In the genomic region with DNA sequence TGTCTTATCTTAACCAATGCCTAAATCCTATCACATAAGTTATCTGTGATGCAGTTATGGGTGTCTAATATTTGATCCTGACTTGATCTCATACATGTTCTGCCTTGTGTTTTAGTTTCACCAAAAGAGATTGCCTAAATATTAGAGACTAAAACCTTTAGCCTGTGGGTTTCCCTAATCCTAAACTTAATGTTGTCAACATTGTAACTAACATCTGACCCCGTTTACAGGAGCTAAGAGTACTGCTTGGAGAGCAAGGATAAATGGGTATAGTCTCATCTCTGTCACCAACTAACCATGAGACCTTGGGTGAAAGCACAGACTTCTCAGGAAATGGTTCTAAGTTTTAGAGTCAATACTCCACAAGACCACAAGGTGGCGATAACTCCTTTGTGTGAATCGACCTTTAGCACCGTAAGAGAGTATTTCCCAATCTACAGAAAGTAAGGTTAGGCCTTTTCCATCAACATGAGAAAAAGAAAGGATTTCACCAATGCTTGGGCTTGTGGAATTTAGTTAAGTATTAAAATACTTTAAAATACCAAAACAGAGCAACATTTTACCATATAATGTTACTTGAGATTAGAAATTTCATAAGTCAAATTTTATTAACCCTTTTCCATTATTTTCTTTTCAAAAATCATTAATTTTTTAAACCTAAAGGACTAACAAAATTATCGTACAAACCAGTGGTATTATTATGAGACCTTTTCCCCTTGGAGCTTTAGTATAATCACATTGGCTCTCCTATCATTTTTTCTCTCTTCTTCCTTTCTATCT, we compare ENCODE assay signal across 8 cellular contexts.
DNase-seq lines count a peak whose midpoint lies in the region; ATAC-seq, FAIRE-seq and TF ChIP-seq lines count a peak whose summit lies in the region.

No MANE protein-coding gene starts in this region.

- dilution Hi-C loops in endothelial cell of umbilical vein (cut with MboI; ENCODE audit: extremely low pct_ligation_motif_present, low sequenced_read_pairs) = no loop called here

- no TSS peak for BruUV-seq in endothelial cell of umbilical vein (replicated peaks; lab: Mats Ljungman, UMichigan)

- peak overlapping the region in 6 of 11 experiments; percentile 5 to 52 (median 39); a peak in 11 of 22 replicates for H3K27ac ChIP-seq in BLaER1 treated with 17β-estradiol and CSF1 and Interleukin-3, amounts not matched to agents 10 nM and 100 nM
- no peak overlapping the region for H3K27ac ChIP-seq in endothelial cell of umbilical vein (ENCODE audit: insufficient read depth, low read depth, low read length)

- no peaks in the 10 kb centered on the region for H3K27me3 ChIP-seq in BLaER1 treated with 17β-estradiol and CSF1 and Interleukin-3, amounts not matched to agents 10 nM and 100 nM
- H3K27me3 ChIP-seq in endothelial cell of umbilical vein (ENCODE audit: control insufficient read depth in 2 of 2, insufficient read depth in 2 of 2, low read length in 2 of 2) = no peaks in the 10 kb centered on the region

- H3K4me1 Mint-ChIP-seq in T-cell = peaks cover 14 to 34% (median 32%) of the 10 kb centered on the region in 3 donors

- no peak overlapping the region for H3K4me3 ChIP-seq in BLaER1 treated with 17β-estradiol and CSF1 and Interleukin-3, amounts not matched to agents 10 nM and 100 nM
- no peak overlapping the region for H3K4me3 ChIP-seq in endothelial cell of umbilical vein (replicated peaks in 1 of 3; ENCODE audit: insufficient read depth in 1 of 3, low read depth in 1 of 3, low read length in 3 of 3)

- peak overlapping the region in 1 of 11 experiments; percentile 27; a peak in 2 of 22 replicates for H3K9ac ChIP-seq in BLaER1 treated with 17β-estradiol and CSF1 and Interleukin-3, amounts not matched to agents 10 nM and 100 nM
- peak overlapping the region; percentile 26 for H3K9ac ChIP-seq in endothelial cell of umbilical vein (replicated peaks; ENCODE audit: extremely low read depth, insufficient read depth, low read length)

- no peaks in the 10 kb centered on the region for H3K9me3 Mint-ChIP-seq in T-cell

- TF ChIP-seq CTCF in endothelial cell of umbilical vein (IDR thresholded peaks at IDR 0.05; ENCODE audit: extremely low read depth in 1 of 2, insufficient read depth in 1 of 2, low read depth in 1 of 2, low read length in 2 of 2) = peak; percentile 63 to 68

- no peak overlapping the region for H3K4me3 Mint-ChIP-seq in T-cell

- peaks cover 0 to 2% (median 0%) of the 10 kb centered on the region in 11 experiments; a peak in 2 of 22 replicates for H3K9me3 ChIP-seq in BLaER1 treated with 17β-estradiol and CSF1 and Interleukin-3, amounts not matched to agents 10 nM and 100 nM (replicated peaks in 1 of 11)
- H3K9me3 ChIP-seq in endothelial cell of umbilical vein (replicated peaks; ENCODE audit: control insufficient read depth, insufficient read depth, low read length) = no peaks in the 10 kb centered on the region

- peaks cover 0 to 25% (median 6%) of the 10 kb centered on the region in 10 experiments; a peak in 10 of 20 replicates for H3K4me1 ChIP-seq in BLaER1 treated with 17β-estradiol and CSF1 and Interleukin-3, amounts not matched to agents 10 nM and 100 nM
- peaks cover 5% of the 10 kb centered on the region for H3K4me1 ChIP-seq in endothelial cell of umbilical vein (ENCODE audit: control insufficient read depth, extremely low read depth, insufficient read depth, low read length)

- no peaks in the 10 kb centered on the region for H3K36me3 Mint-ChIP-seq in T-cell

- DNase-seq in GM12892 (ENCODE audit: insufficient read length) = peak; percentile 2
- DNase-seq in NCI-H1694 (lab: John Stamatoyannopoulos, UW) = peak; percentile 59
- DNase-seq in T-cell = peak in 17 of 34 experiments; percentile 2 to 55 (median 17)
- peak; percentile 89 for DNase-seq in endothelial cell of umbilical vein (ENCODE audit: low read depth, low spot score)
- DNase-seq in middle frontal gyrus (ENCODE audit: extremely low spot score, low spot score) = peak; percentile 62
- no peak for DNase-seq in NK-92 treated with Interleukin-12 subunit alpha and Interleukin-12 subunit beta, amount 100 ng/mL, for 24 hours (lab: John Stamatoyannopoulos, UW)

- peaks cover 0 to 4% of the 10 kb centered on the region in 2 donors for H3K27me3 Mint-ChIP-seq in T-cell

- H3K36me3 ChIP-seq in BLaER1 treated with 17β-estradiol and CSF1 and Interleukin-3, amounts not matched to agents 10 nM and 100 nM = no peaks in the 10 kb centered on the region
- no peaks in the 10 kb centered on the region for H3K36me3 ChIP-seq in endothelial cell of umbilical vein (ENCODE audit: control insufficient read depth in 2 of 2, extremely low read depth in 1 of 2, insufficient read depth in 2 of 2, low read length in 2 of 2)

- no peaks in the 10 kb centered on the region for H3K79me2 ChIP-seq in endothelial cell of umbilical vein (ENCODE audit: control insufficient read depth, insufficient read depth, low read length)

- no peaks in the 10 kb centered on the region for H4K20me1 ChIP-seq in BLaER1 treated with 17β-estradiol and CSF1 and Interleukin-3, amounts not matched to agents 10 nM and 100 nM
- no peaks in the 10 kb centered on the region for H4K20me1 ChIP-seq in endothelial cell of umbilical vein (replicated peaks; ENCODE audit: control insufficient read depth, extremely low read depth, insufficient read depth, low read length)

- CTCF ChIA-PET in T-cell (lab: Charles Lee) (interaction anchor here (0.5 to 3.3 kb wide), 6 partner anchors 8 to 179 kb away, joined by 3 to 15 read pairs (median 4); no protein-coding TSS in a partner anchor), endothelial cell of umbilical vein (lab: Charles Lee) (interaction anchor here (1.1 to 4.5 kb wide), 8 partner anchors 148 to 261 kb away, joined by 3 to 41 read pairs (median 14); no protein-coding TSS in a partner anchor)

- FAIRE-seq in GM12892 (lab: Jason Lieb, UNC) (peak; percentile 62), endothelial cell of umbilical vein (lab: Jason Lieb, UNC) (peak; percentile 91)

- TF ChIP-seq POLR2A in GM12892 (IDR thresholded peaks at IDR 0.05; ENCODE audit: low read depth, low read length) (no peak), endothelial cell of umbilical vein (IDR thresholded peaks at IDR 0.05; ENCODE audit: low read depth, low read length) (no peak)

- peak overlapping the region; percentile 83 for H2AFZ ChIP-seq in endothelial cell of umbilical vein (ENCODE audit: low read depth, low read length)

- no peaks in the 10 kb centered on the region for H3K9me1 ChIP-seq in endothelial cell of umbilical vein (replicated peaks; ENCODE audit: control insufficient read depth, extremely low read depth, insufficient read depth, low read length)

- H3K4me2 ChIP-seq in BLaER1 treated with 17β-estradiol and CSF1 and Interleukin-3, amounts not matched to agents 10 nM and 100 nM = peak overlapping the region in 2 of 11 experiments; percentile 10 to 43; a peak in 3 of 22 replicates
- H3K4me2 ChIP-seq in endothelial cell of umbilical vein (ENCODE audit: insufficient read depth, low read length) = no peak overlapping the region

- ATAC-seq in HG02763 (IDR thresholded peaks at IDR 0.05; ENCODE audit: unreplicated experiment) (peak; percentile 90), T-cell (replicated peaks in 1 of 4) (peak; percentile 68 to 79 (median 76))

- intact Hi-C loops in endothelial cell of umbilical vein (cut with micrococcal nuclease) = loop anchor here (1.0 to 2.0 kb wide), 6 partner anchors 32 to 261 kb away; no protein-coding TSS in a partner anchor

- POLR2A ChIA-PET in T-cell (lab: Charles Lee) = interaction anchor here in 1 of 2 donors (0.6 kb wide), 1 partner anchor 420 kb away, joined by 3 read pairs; no protein-coding TSS in a partner anchor
- POLR2A ChIA-PET in endothelial cell of umbilical vein (lab: Charles Lee) = no interaction called here

- no peak overlapping the region for H3K27ac Mint-ChIP-seq in T-cell

TF ChIP-seq in endothelial cell of umbilical vein, 7 proteins besides CTCF, POLR2A, EP300 and RAD21:
- no peak for TF ChIP-seq EZH2 (IDR thresholded peaks at IDR 0.05; ENCODE audit: borderline replicate concordance, low read depth, low read length, severe bottlenecking)
- no peak for TF ChIP-seq MYC (IDR thresholded peaks at IDR 0.05; ENCODE audit: low read depth, low read length)
- no peak for TF ChIP-seq JUN (IDR thresholded peaks at IDR 0.05; ENCODE audit: borderline replicate concordance, insufficient read depth, insufficient read length, low read depth)
- no peak for TF ChIP-seq GATA2 (IDR thresholded peaks at IDR 0.05; ENCODE audit: insufficient read depth, insufficient read length, low read depth, low read length)
- TF ChIP-seq, protein P1, sequence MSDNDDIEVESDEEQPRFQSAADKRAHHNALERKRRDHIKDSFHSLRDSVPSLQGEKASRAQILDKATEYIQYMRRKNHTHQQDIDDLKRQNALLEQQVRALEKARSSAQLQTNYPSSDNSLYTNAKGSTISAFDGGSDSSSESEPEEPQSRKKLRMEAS (IDR thresholded peaks at IDR 0.05; ENCODE audit: insufficient read depth, insufficient read length) = no peak
- TF ChIP-seq POLR2AphosphoS5 (IDR thresholded peaks at IDR 0.05; ENCODE audit: insufficient read depth, low read depth, low read length) = no peak
